Comparison of ENCODE assay signal across 9 cellular contexts in genomic region chr9:83220737-83221136, GRCh38.
DNase-seq lines count a peak whose midpoint lies in the region; ATAC-seq, FAIRE-seq and TF ChIP-seq lines count a peak whose summit lies in the region.
"Had no signal": no experiment of that assay in that cellular context is flagged by ENCODE, and none has a peak within 500 bp of the region (broad histone marks: within the 10 kb centered on the region; RNA-seq: fewer than 3 reads in every experiment).

No MANE protein-coding gene starts in this region.

- no peak overlapping the region for H3K27ac ChIP-seq in substantia nigra (ENCODE audit: low read depth, low read length, poor library complexity, severe bottlenecking)

- FAIRE-seq in frontal cortex (lab: Jason Lieb, UNC): no peak

- peak; percentile 89 for ATAC-seq in GM21423 (IDR thresholded peaks at IDR 0.05; ENCODE audit: unreplicated experiment)
- ATAC-seq in HG03558 (IDR thresholded peaks at IDR 0.05; ENCODE audit: extremely low read depth, unreplicated experiment): peak; percentile 95

- peak; percentile 42 for DNase-seq in GM03348 (ENCODE audit: low spot score)
- peak; percentile 78 to 88 for DNase-seq in foreskin fibroblast
- no peak for DNase-seq in germinal center (ENCODE audit: low spot score)
- no peak for DNase-seq in posterior vena cava (ENCODE audit: low spot score)
- DNase-seq in frontal cortex (ENCODE audit: low spot score in 2 of 2): no peak
- DNase-seq in substantia nigra (lab: John Stamatoyannopoulos, UW): no peak
- DNase-seq: right cardiac atrium had no signal

- intact Hi-C loops in posterior vena cava (cut with DNase I): no loop called here

- no peak for TF ChIP-seq CTCF in foreskin fibroblast (IDR thresholded peaks at IDR 0.05; ENCODE audit: low read depth, low read length)

- no peak overlapping the region for H3K4me3 ChIP-seq in foreskin fibroblast (ENCODE audit: low read depth in 1 of 2, low read length in 2 of 2)

Comparison
In these comparisons a context has a peak if more than half of its experiments do, and no peak if none do; other contexts are left out.
1. DNase-seq: peak in GM03348 (single experiment) and foreskin fibroblast (2 of 2); none in germinal center (single experiment), posterior vena cava (single experiment), frontal cortex (0 of 2) and substantia nigra (0 of 49).